In genomic region chr16:17277981-17278381, GRCh38 we compare ENCODE assay signal across 8 cellular contexts.
DNase-seq lines count a peak whose midpoint lies in the region; ATAC-seq and TF ChIP-seq lines count a peak whose summit lies in the region.

No MANE protein-coding gene starts in this region.

- TF ChIP-seq CTCF in right atrium auricular region (IDR thresholded peaks at IDR 0.05): peak in 1 of 2 donors; percentile 64
- peak; percentile 19 for TF ChIP-seq CTCF in upper lobe of right lung (IDR thresholded peaks at IDR 0.05)

- no peaks in the 10 kb centered on the region for H3K27me3 ChIP-seq in right atrium auricular region
- no peaks in the 10 kb centered on the region for H3K27me3 ChIP-seq in adipocyte (replicated peaks; ENCODE audit: control insufficient read depth, insufficient read depth, low read length)
- no peaks in the 10 kb centered on the region for H3K27me3 ChIP-seq in upper lobe of right lung

- peak; percentile 56 for ATAC-seq in Right ventricle myocardium inferior
- peak; percentile 42 for ATAC-seq in left colon
- ATAC-seq in upper lobe of right lung: peak; percentile 58
- no peak for ATAC-seq in HG03095 (IDR thresholded peaks at IDR 0.05; ENCODE audit: unreplicated experiment)
- no peak for ATAC-seq in HG03378 (IDR thresholded peaks at IDR 0.05; ENCODE audit: unreplicated experiment)

- no peak for DNase-seq in Right ventricle myocardium inferior (ENCODE audit: missing footprints)
- no peak for DNase-seq in right atrium auricular region (ENCODE audit: low spot score)
- DNase-seq in adipocyte (ENCODE audit: low read depth): peak; percentile 24
- DNase-seq in left colon: peak; percentile 70
- DNase-seq in upper lobe of right lung: no peak
- DNase-seq in OCI-M2 (lab: John Stamatoyannopoulos, UW; ENCODE audit: unreplicated experiment): no peak

- no peak overlapping the region for H3K27ac ChIP-seq in right atrium auricular region
- no peak overlapping the region for H3K27ac ChIP-seq in upper lobe of right lung

- H3K4me1 ChIP-seq in right atrium auricular region (no peaks in the 10 kb centered on the region), adipocyte (ENCODE audit: control insufficient read depth, insufficient read depth, low read length) (peaks cover 3% of the 10 kb centered on the region), upper lobe of right lung (no peaks in the 10 kb centered on the region)

- H3K4me3 ChIP-seq in right atrium auricular region: no peak overlapping the region
- H3K4me3 ChIP-seq in adipocyte (ENCODE audit: low read length): no peak overlapping the region
- no peak overlapping the region for H3K4me3 ChIP-seq in upper lobe of right lung

- H3K9me3 ChIP-seq in right atrium auricular region: no peaks in the 10 kb centered on the region
- H3K9me3 ChIP-seq in adipocyte (ENCODE audit: control insufficient read depth, low read length): no peaks in the 10 kb centered on the region
- H3K9me3 ChIP-seq in upper lobe of right lung: no peaks in the 10 kb centered on the region

- H3K9ac ChIP-seq in adipocyte (ENCODE audit: low read length): no peak overlapping the region

- intact Hi-C loops in Right ventricle myocardium inferior (cut with DNase I) (loop anchor here (5.0 kb wide), 2 partner anchors 189 to 416 kb away; no protein-coding TSS in a partner anchor), left colon (cut with DNase I, micrococcal nuclease) (no loop called here), upper lobe of right lung (cut with DNase I) (no loop called here)

- H3K36me3 ChIP-seq in right atrium auricular region (no peaks in the 10 kb centered on the region), adipocyte (ENCODE audit: control insufficient read depth, insufficient read depth, low read length, severe bottlenecking) (peaks cover 5% of the 10 kb centered on the region), upper lobe of right lung (no peaks in the 10 kb centered on the region)

Comparison
In these comparisons a context has a peak if more than half of its experiments do, and no peak if none do; other contexts are left out.
1. ATAC-seq: peak in Right ventricle myocardium inferior (single experiment), left colon (single experiment) and upper lobe of right lung (single experiment); none in HG03095 (single experiment) and HG03378 (single experiment).
2. DNase-seq: peak in adipocyte (single experiment) and left colon (2 of 2); none in Right ventricle myocardium inferior (single experiment), right atrium auricular region (single experiment), upper lobe of right lung (single experiment) and OCI-M2 (single experiment).